ENCODE assay signal across 9 cellular contexts in the genomic region with DNA sequence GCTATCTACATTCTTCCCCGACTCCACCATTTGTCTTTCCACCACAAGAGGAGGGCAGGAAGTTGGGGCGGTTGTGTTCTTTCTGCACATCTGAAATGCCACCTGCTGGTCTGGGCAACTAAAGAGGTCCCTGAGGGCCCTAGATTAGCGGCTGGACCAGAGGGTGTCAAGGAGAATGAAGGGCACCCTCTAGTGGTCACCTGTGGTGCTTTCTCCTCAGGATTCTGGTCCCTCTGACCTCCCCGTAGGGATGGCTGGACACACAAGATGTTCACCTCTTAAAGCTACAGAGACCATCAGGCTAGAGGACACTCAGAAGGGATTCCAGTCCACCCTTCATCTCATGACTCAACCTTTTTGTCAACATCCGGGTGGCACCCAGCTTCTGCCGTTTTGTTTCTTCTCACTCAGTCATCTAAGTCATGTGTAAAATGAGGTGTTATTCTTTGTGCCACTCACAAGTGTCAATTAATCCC. TPM values are rescaled to one million over a fixed set of nuclear protein-coding genes. Genes with fewer than 3 reads are reported as not detected.
DNase-seq lines count a peak whose midpoint lies in the region; ATAC-seq and TF ChIP-seq lines count a peak whose summit lies in the region.
"Had no signal": no experiment of that assay in that cellular context is flagged by ENCODE, and none has a peak within 500 bp of the region (broad histone marks: within the 10 kb centered on the region; RNA-seq: fewer than 3 reads in every experiment).

No MANE protein-coding gene starts in this region.

- no peak for TF ChIP-seq POLR2A in spleen (IDR thresholded peaks at IDR 0.05)

- H3K27ac Mint-ChIP-seq in activated T-cell treated with anti-CD3 and anti-CD28 coated beads, Interleukin-2, amount 50 U/mL, for 72 hours: no peak overlapping the region
- H3K27ac Mint-ChIP-seq: activated naive CD4-positive, alpha-beta T cell treated with anti-CD3 and anti-CD28 coated beads, Interleukin-2, amount 50 U/mL, for 24 hours had no signal

- no peaks in the 10 kb centered on the region for H3K27me3 Mint-ChIP-seq in activated T-cell treated with anti-CD3 and anti-CD28 coated beads, Interleukin-2, amount 50 U/mL, for 72 hours (ENCODE audit: low read depth)
- H3K27me3 Mint-ChIP-seq: activated naive CD4-positive, alpha-beta T cell treated with anti-CD3 and anti-CD28 coated beads, Interleukin-2, amount 50 U/mL, for 24 hours had no signal

- peak; percentile 78 to 84 for ATAC-seq in activated T-cell treated with anti-CD3 and anti-CD28 coated beads, Interleukin-2, amount 50 U/mL, for 72 hours (replicated peaks in 1 of 2)
- ATAC-seq in GM21447 (IDR thresholded peaks at IDR 0.05; ENCODE audit: unreplicated experiment) (no peak), GM19351 (IDR thresholded peaks at IDR 0.05; ENCODE audit: unreplicated experiment) (no peak)

- no peak overlapping the region for H3K4me3 ChIP-seq in HAP-1
- no peak overlapping the region for H3K4me3 ChIP-seq in left ventricle myocardium inferior
- peak overlapping the region in 1 of 8 donors; percentile 1 for H3K4me3 ChIP-seq in spleen

- WGBS in spleen, 5 donors: 19 to 24% (median 20%) methylated on average over 5 to 6 of the region's 6 CpGs

- in situ Hi-C loops in HAP-1 (cut with MboI; ENCODE audit: low sequenced_read_pairs): no loop called here

- no peak overlapping the region for H3K27ac ChIP-seq in left ventricle myocardium inferior (replicated peaks)
- peak overlapping the region in 7 of 8 donors; percentile 37 to 93 (median 81) for H3K27ac ChIP-seq in spleen

- peaks cover 0 to 2% of the 10 kb centered on the region in 2 donors for H3K9me3 Mint-ChIP-seq in activated T-cell treated with anti-CD3 and anti-CD28 coated beads, Interleukin-2, amount 50 U/mL, for 72 hours
- H3K9me3 Mint-ChIP-seq: activated naive CD4-positive, alpha-beta T cell treated with anti-CD3 and anti-CD28 coated beads, Interleukin-2, amount 50 U/mL, for 24 hours had no signal

- peak; percentile 88 for DNase-seq in DMS53 treated with DMSO at 0.1 percent for 48 hours (lab: John Stamatoyannopoulos, UW; ENCODE audit: unreplicated experiment)
- peak; percentile 53 to 78 for DNase-seq in HAP-1 (ENCODE audit: low spot score in 2 of 2)
- DNase-seq in NCI-H774 (lab: John Stamatoyannopoulos, UW): peak; percentile 17
- peak; percentile 60 to 71 for DNase-seq in activated T-cell treated with anti-CD3 and anti-CD28 coated beads, Interleukin-2, amount 50 U/mL, for 72 hours
- peak; percentile 26 for DNase-seq in left ventricle myocardium inferior
- DNase-seq in spleen: peak; percentile 80

- no peaks in the 10 kb centered on the region for H3K27me3 ChIP-seq in HAP-1 (ENCODE audit: low read depth)
- no peaks in the 10 kb centered on the region for H3K27me3 ChIP-seq in left ventricle myocardium inferior (ENCODE audit: low read depth)
- no peaks in the 10 kb centered on the region for H3K27me3 ChIP-seq in spleen (replicated peaks in 1 of 7)

- H3K9me3 ChIP-seq in HAP-1 (no peaks in the 10 kb centered on the region), left ventricle myocardium inferior (replicated peaks) (no peaks in the 10 kb centered on the region), spleen (no peaks in the 10 kb centered on the region)

- intact Hi-C loops in left ventricle myocardium inferior (cut with micrococcal nuclease) (loop anchor here (2.0 kb wide), 1 partner anchor 41 kb away; no protein-coding TSS in a partner anchor), spleen (cut with DNase I; ENCODE audit: low total_unique reads) (loop anchor here (5.0 kb wide), 1 partner anchor 35 kb away; no protein-coding TSS in a partner anchor)

- H3K36me3 Mint-ChIP-seq in activated T-cell treated with anti-CD3 and anti-CD28 coated beads, Interleukin-2, amount 50 U/mL, for 72 hours (ENCODE audit: insufficient read depth in 2 of 2): no peaks in the 10 kb centered on the region
- H3K36me3 Mint-ChIP-seq: activated naive CD4-positive, alpha-beta T cell treated with anti-CD3 and anti-CD28 coated beads, Interleukin-2, amount 50 U/mL, for 24 hours had no signal

- peak; percentile 60 for TF ChIP-seq CTCF in left ventricle myocardium inferior (IDR thresholded peaks at IDR 0.05; ENCODE audit: borderline replicate concordance)
- TF ChIP-seq CTCF in spleen (IDR thresholded peaks at IDR 0.05 in 8 of 11, conservative IDR thresholded peaks at IDR 0.05 in 3 of 11): peak; percentile 43 to 83 (median 78)

- peaks cover 18% of the 10 kb centered on the region for H3K4me1 Mint-ChIP-seq in activated T-cell treated with anti-CD3 and anti-CD28 coated beads, Interleukin-2, amount 50 U/mL, for 72 hours (ENCODE audit: low read depth)

- H3K36me3 ChIP-seq in HAP-1 (replicated peaks) (no peaks in the 10 kb centered on the region), left ventricle myocardium inferior (peaks cover 9% of the 10 kb centered on the region), spleen (peaks cover 0 to 5% (median 0%) of the 10 kb centered on the region in 6 donors)

- H3K4me3 Mint-ChIP-seq in activated T-cell treated with anti-CD3 and anti-CD28 coated beads, Interleukin-2, amount 50 U/mL, for 72 hours: no peak overlapping the region
- H3K4me3 Mint-ChIP-seq: activated naive CD4-positive, alpha-beta T cell treated with anti-CD3 and anti-CD28 coated beads, Interleukin-2, amount 50 U/mL, for 24 hours had no signal

- no peaks in the 10 kb centered on the region for H3K4me1 ChIP-seq in HAP-1
- H3K4me1 ChIP-seq in left ventricle myocardium inferior: peaks cover 10% of the 10 kb centered on the region
- H3K4me1 ChIP-seq in spleen: peaks cover 0 to 77% (median 42%) of the 10 kb centered on the region in 6 donors

RNA-seq across cellular contexts. Expression of a gene that starts 2.9 kb away (rescaled TPM):
- not detected for total RNA-seq in activated T-cell treated with anti-CD3 and anti-CD28 coated beads, Interleukin-2, amount 50 U/mL, for 72 hours
- total RNA-seq in left ventricle myocardium inferior: 0.74 TPM
- 100 to 1,000 TPM in 1 of 7 donors, 10 to 100 TPM in 6; 68.0 to 102 (median 84.5) TPM for total RNA-seq in spleen
- polyA plus RNA-seq in spleen: 10 to 100 TPM; 18.9 to 55.0 (median 28.9) TPM

RNA-seq across cellular contexts. Expression of a gene that starts 44.5 kb away (rescaled TPM):
- 10 to 100 TPM; 39.1 to 43.2 TPM for total RNA-seq in activated T-cell treated with anti-CD3 and anti-CD28 coated beads, Interleukin-2, amount 50 U/mL, for 72 hours
- 60.6 TPM for total RNA-seq in left ventricle myocardium inferior
- 10 to 100 TPM; 47.4 to 58.0 (median 52.7) TPM for total RNA-seq in spleen
- polyA plus RNA-seq in spleen: 10 to 100 TPM; 17.1 to 22.9 (median 20.5) TPM

RNA-seq across cellular contexts. Expression of a gene that starts 45.9 kb away (rescaled TPM):
- 1 to 10 TPM; 5.3 to 7.8 TPM for total RNA-seq in activated T-cell treated with anti-CD3 and anti-CD28 coated beads, Interleukin-2, amount 50 U/mL, for 72 hours
- 7.7 TPM for total RNA-seq in left ventricle myocardium inferior
- total RNA-seq in spleen: 10 to 100 TPM; 11.3 to 28.4 (median 15.6) TPM
- 1 to 10 TPM; 2.4 to 3.1 (median 2.5) TPM for polyA plus RNA-seq in spleen

Comparison
In these comparisons a context has a peak if more than half of its experiments do, and no peak if none do; other contexts are left out.
1. DNase-seq: peak in every context shown above with its lines; median percentile 88 in DMS53 treated with DMSO at 0.1 percent for 48 hours; 80 in spleen; 66 in HAP-1; 66 in activated T-cell treated with anti-CD3 and anti-CD28 coated beads, Interleukin-2, amount 50 U/mL, for 72 hours; 26 in left ventricle myocardium inferior; 17 in NCI-H774.
2. ATAC-seq: peak in activated T-cell treated with anti-CD3 and anti-CD28 coated beads, Interleukin-2, amount 50 U/mL, for 72 hours (2 of 2); none in GM21447 (single experiment) and GM19351 (single experiment).
3. RNA of a gene that starts 2.9 kb away (total RNA-seq): 68.0 to 102 TPM in spleen; 0.74 TPM in left ventricle myocardium inferior (single experiment) and not detected in activated T-cell treated with anti-CD3 and anti-CD28 coated beads, Interleukin-2, amount 50 U/mL, for 72 hours; every median in the first group is over 10 times any median in the second.